In the genomic region with DNA sequence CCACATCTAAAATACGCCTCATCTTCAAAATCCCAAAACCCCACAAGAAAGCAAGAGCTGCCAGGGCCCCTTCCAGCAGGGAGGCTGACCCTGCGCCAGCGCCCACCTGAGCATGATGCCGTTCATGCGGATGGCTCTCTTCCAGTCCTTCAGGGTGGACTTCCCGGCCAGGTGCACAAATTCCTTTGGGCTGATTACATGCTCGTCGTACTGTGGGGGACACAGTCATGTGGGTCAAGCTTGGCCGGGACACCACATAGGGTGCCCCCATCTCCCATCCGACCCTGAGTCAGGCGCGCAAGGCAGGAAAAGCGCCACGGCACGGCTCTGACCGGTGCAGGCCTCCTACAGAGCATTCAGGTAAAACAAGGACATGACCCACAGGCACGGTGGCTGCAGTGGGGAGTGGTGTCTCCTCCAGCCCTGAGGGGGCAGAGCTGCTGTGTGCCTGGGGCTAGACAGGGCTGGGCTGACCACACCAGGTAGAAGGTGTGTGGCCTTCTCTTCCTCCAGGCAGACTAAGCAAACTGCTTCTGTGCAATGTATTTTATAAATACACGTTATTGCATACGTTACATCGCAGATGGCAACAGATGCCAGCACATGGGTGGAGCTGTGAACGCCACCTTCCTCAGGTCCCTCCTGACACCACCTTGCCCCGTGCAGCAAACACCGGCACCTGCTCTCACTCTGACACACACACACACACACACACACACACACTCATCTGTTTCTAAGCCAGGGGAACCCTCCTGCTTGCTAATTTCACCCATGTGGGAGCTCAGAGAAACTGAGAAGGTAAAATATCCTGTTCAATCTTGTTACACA, we compare ENCODE assay signal across 26 cellular contexts. TPM values are rescaled to one million over a fixed set of nuclear protein-coding genes. Genes with fewer than 3 reads are reported as not detected.
"Had no signal": no experiment of that assay in that cellular context is flagged by ENCODE, and none has a peak within 500 bp of the region (broad histone marks: within the 10 kb centered on the region; RNA-seq: fewer than 3 reads in every experiment).

No MANE protein-coding gene starts in this region.

- DNase-seq: colonic mucosa; dermis blood vessel endothelial cell; heart right ventricle; hypothalamus; islet precursor cell; lower lobe of right lung; natural killer cell; ovary; sigmoid colon; stimulated activated CD4-positive, alpha-beta T cell treated with anti-CD3 and anti-CD28 coated beads, Interleukin-2, amount 100 ng/mL, for 24 hours; stimulated activated CD4-positive, alpha-beta T cell treated with anti-CD3 and anti-CD28 coated beads, Interleukin-4, amount 100 ng/mL, for 4 hours; stimulated activated naive B cell treated with anti-CD40 and anti-IgM and Interleukin-4, amounts not matched to agents 10 μg/mL and 1 μg/mL and 100 μg/mL, for 72 hours; tibial artery; upper lobe of right lung had no signal

- H3K27ac Mint-ChIP-seq: memory B cell; mesothelial cell of epicardium; natural killer cell; stimulated activated naive B cell treated with anti-CD40 and anti-IgM and Interleukin-4, amounts not matched to agents 10 μg/mL and 1 μg/mL and 100 μg/mL, for 72 hours had no signal

- ATAC-seq: heart right ventricle; left lung; lower lobe of right lung; natural killer cell; stimulated activated naive B cell treated with anti-CD40 and anti-IgM and Interleukin-4, amounts not matched to agents 10 μg/mL and 1 μg/mL and 100 μg/mL, for 72 hours; upper lobe of right lung had no signal

- H3K9me3 Mint-ChIP-seq: memory B cell; mesothelial cell of epicardium; natural killer cell; neural crest cell; stimulated activated naive B cell treated with anti-CD40 and anti-IgM and Interleukin-4, amounts not matched to agents 10 μg/mL and 1 μg/mL and 100 μg/mL, for 72 hours had no signal

- H3K36me3 Mint-ChIP-seq: natural killer cell had no signal

- H3K27me3 Mint-ChIP-seq: memory B cell; stimulated activated naive B cell treated with anti-CD40 and anti-IgM and Interleukin-4, amounts not matched to agents 10 μg/mL and 1 μg/mL and 100 μg/mL, for 72 hours had no signal

- H3K36me3 ChIP-seq: colonic mucosa, ovary had no signal

- H3K27ac ChIP-seq: colonic mucosa, heart right ventricle, left lung, lower lobe of right lung, ovary, right atrium auricular region, sigmoid colon, skin epidermis, tibial artery, upper lobe of right lung, vagina had no signal

- H3K4me3 ChIP-seq: colonic mucosa, heart right ventricle, left lung, lower lobe of right lung, ovary, right atrium auricular region, sigmoid colon, skin epidermis, tibial artery, upper lobe of right lung, vagina had no signal

- H3K9me3 ChIP-seq: colonic mucosa, heart right ventricle, left lung, lower lobe of right lung, ovary, right atrium auricular region, sigmoid colon, tibial artery, upper lobe of right lung, vagina had no signal

- H3K27me3 ChIP-seq: colonic mucosa, heart right ventricle, left lung, ovary, right atrium auricular region, sigmoid colon, tibial artery, upper lobe of right lung, vagina had no signal

- H3K4me3 Mint-ChIP-seq: memory B cell; mesothelial cell of epicardium; natural killer cell; neural crest cell; stimulated activated naive B cell treated with anti-CD40 and anti-IgM and Interleukin-4, amounts not matched to agents 10 μg/mL and 1 μg/mL and 100 μg/mL, for 72 hours had no signal

- H3K4me1 ChIP-seq: colonic mucosa, heart right ventricle, left lung, lower lobe of right lung, right atrium auricular region, tibial artery, upper lobe of right lung, vagina had no signal

- H3K4me1 Mint-ChIP-seq: mesothelial cell of epicardium, neural crest cell had no signal

RNA-seq across cellular contexts. Expression of a gene that starts 43.9 kb away (rescaled TPM):
- total RNA-seq: right atrium auricular region, vagina had no signal

RNA-seq across cellular contexts. Expression of a gene that starts 50.3 kb away (rescaled TPM):
- total RNA-seq: dermis blood vessel endothelial cell, fibroblast of lung, frontal cortex, heart right ventricle, left lung, lower lobe of right lung, mesothelial cell of epicardium, mucosa of gallbladder, myocyte, neural crest cell, ovary, posterior vena cava, right atrium auricular region, sigmoid colon, upper lobe of right lung, vagina had no signal
- polyA plus RNA-seq: fibroblast of lung, heart right ventricle, ovary had no signal
